In genomic region chr1:117122297-117123025, GRCh38 we compare ENCODE assay signal across 8 cellular contexts. TPM values are rescaled to one million over a fixed set of nuclear protein-coding genes. Genes with fewer than 3 reads are reported as not detected.
DNase-seq lines count a peak whose midpoint lies in the region; TF ChIP-seq lines count a peak whose summit lies in the region.

No MANE protein-coding gene starts in this region.

- in situ Hi-C loops in G401 (cut with HindIII; ENCODE audit: low sequenced_read_pairs) = no loop called here

- H3K4me3 ChIP-seq in ACC112 (ENCODE audit: low read depth, low read length) = peak overlapping the region; percentile 96
- H3K4me3 ChIP-seq in coronary artery = peak overlapping the region; percentile 94
- H3K4me3 ChIP-seq in muscle layer of colon (ENCODE audit: low read depth in 1 of 2, low read length in 2 of 2) = peak overlapping the region; percentile 51 to 77

- TF ChIP-seq CTCF in coronary artery (IDR thresholded peaks at IDR 0.05) = no peak

- H3K27me3 ChIP-seq in ACC112 (ENCODE audit: insufficient read depth, low read length) = peaks cover 5% of the 10 kb centered on the region
- H3K27me3 ChIP-seq in muscle layer of colon (ENCODE audit: control insufficient read depth in 1 of 2, insufficient read depth in 2 of 2, low read length in 2 of 2) = no peaks in the 10 kb centered on the region

- H2AFZ ChIP-seq in ACC112 (ENCODE audit: low read length, unreplicated experiment) = peak overlapping the region; percentile 99

- H3K4me1 ChIP-seq in ACC112 (ENCODE audit: control insufficient read depth, insufficient read depth, low read length, unreplicated experiment) = peaks cover 15% of the 10 kb centered on the region
- peaks cover 11% of the 10 kb centered on the region for H3K4me1 ChIP-seq in muscle layer of colon (ENCODE audit: insufficient read depth, low read length)

- H3K9ac ChIP-seq in muscle layer of colon (ENCODE audit: low read length) = peak overlapping the region; percentile 72

- H3K27ac ChIP-seq in ACC112 (ENCODE audit: low read depth, low read length) = peak overlapping the region; percentile 90; the same call in 1 of the 2 replicates
- peak overlapping the region; percentile 81 to 91 for H3K27ac ChIP-seq in coronary artery
- H3K27ac ChIP-seq in muscle layer of colon (ENCODE audit: low read depth, low read length) = peak overlapping the region; percentile 77

- H3K36me3 ChIP-seq in ACC112 (ENCODE audit: insufficient read depth, low read length) = 0 out of 2 replicates have a peak, but pooled peaks cover 3% of the 10 kb centered on the region
- H3K36me3 ChIP-seq in muscle layer of colon (ENCODE audit: insufficient read depth, low read length) = no peaks in the 10 kb centered on the region

- DNase-seq in LHCN-M2 (ENCODE audit: low read depth) (peak; percentile 16), coronary artery (ENCODE audit: low spot score) (no peak), G401 (ENCODE audit: low spot score) (no peak), COLO668 (lab: John Stamatoyannopoulos, UW; ENCODE audit: unreplicated experiment) (no peak), GF-D8 (lab: John Stamatoyannopoulos, UW) (no peak), putamen (ENCODE audit: low spot score) (no peak)

- no peaks in the 10 kb centered on the region for H3K79me2 ChIP-seq in ACC112 (ENCODE audit: control insufficient read depth, insufficient read depth, low read length, unreplicated experiment)

- H3K9me3 ChIP-seq in muscle layer of colon (ENCODE audit: low read length) = no peaks in the 10 kb centered on the region

RNA-seq across cellular contexts. Expression of gene TRIM45, which starts 0.9 kb away (rescaled TPM):
- total RNA-seq in LHCN-M2 (2014; rRNA removed) = 1.9 and 2.6 TPM in 2 replicates
- polyA plus RNA-seq in LHCN-M2 (2012) = 1.5 TPM
- 5.2 and 6.0 TPM in 2 replicates for total RNA-seq in G401 (2014; rRNA removed; shearing (Covaris generic))
